In genomic region chr11:841981-842369, GRCh38 we compare ENCODE assay signal across 8 cellular contexts. TPM values are rescaled to one million over a fixed set of nuclear protein-coding genes. Genes with fewer than 3 reads are reported as not detected.
A peak's percentile ranks its signal among the peaks of the same experiment; 100 is the strongest.
DNase-seq lines count a peak whose midpoint lies in the region; ATAC-seq and TF ChIP-seq lines count a peak whose summit lies in the region.

No MANE protein-coding gene starts in this region.

- WGBS in aorta, 2 donors, result 0% methylated on average over 16 to 27 of the region's 27 CpGs

- intact Hi-C loops in breast epithelium (cut with DNase I; ENCODE audit: low total_unique reads), result no loop called here
- intact Hi-C loops in aorta (cut with DNase I), result no loop called here

- H3K27me3 ChIP-seq in HUES6 (ENCODE audit: control insufficient read depth, insufficient read depth, low read length), result peaks cover 6% of the 10 kb centered on the region; the same call in 1 of the 2 replicates
- no peaks in the 10 kb centered on the region for H3K27me3 ChIP-seq in breast epithelium
- H3K27me3 ChIP-seq in aorta (ENCODE audit: control insufficient read depth in 1 of 2, insufficient read depth in 2 of 2, low read length in 1 of 2), result peaks cover 0 to 2% of the 10 kb centered on the region in 2 donors

- H3K9me3 ChIP-seq in HUES6 (ENCODE audit: control insufficient read depth, insufficient read depth, low read depth, low read length), result no peaks in the 10 kb centered on the region
- no peaks in the 10 kb centered on the region for H3K9me3 ChIP-seq in breast epithelium
- no peaks in the 10 kb centered on the region for H3K9me3 ChIP-seq in aorta (ENCODE audit: control insufficient read depth, low read length)

- peak overlapping the region; percentile 100 for H3K9ac ChIP-seq in HUES6 (ENCODE audit: low read length)

- TF ChIP-seq POLR2A in breast epithelium (IDR thresholded peaks at IDR 0.05), result no peak

- H3K36me3 ChIP-seq in HUES6 (ENCODE audit: control insufficient read depth, insufficient read depth, low read length), result peaks cover 40% of the 10 kb centered on the region
- H3K36me3 ChIP-seq in breast epithelium, result no peaks in the 10 kb centered on the region
- peaks cover 0 to 11% of the 10 kb centered on the region in 2 donors for H3K36me3 ChIP-seq in aorta (ENCODE audit: control insufficient read depth in 1 of 2, insufficient read depth in 2 of 2, low read length in 1 of 2)

- H3K4me3 ChIP-seq in HUES6 (ENCODE audit: low read depth, low read length), result peak overlapping the region; percentile 98
- H3K4me3 ChIP-seq in breast epithelium, result peak overlapping the region; percentile 83 to 100 (median 91)
- H3K4me3 ChIP-seq in aorta (ENCODE audit: low read length in 2 of 2), result peak overlapping the region; percentile 73 to 87

- H3K27ac ChIP-seq in HUES6 (ENCODE audit: low read depth, low read length) (peak overlapping the region; percentile 100), breast epithelium (peak overlapping the region; percentile 94 to 98), aorta (ENCODE audit: low read depth in 1 of 2, low read length in 2 of 2) (peak overlapping the region in 1 of 2 donors; percentile 11)

- H3K9me3 Mint-ChIP-seq in T-helper 1 cell treated with Interleukin-12 subunit alpha and Interleukin-12 subunit beta and Interleukin-4 antibody, amounts not matched to agents 30 μg/mL and 1 μg/mL, for 36 hours, result no peaks in the 10 kb centered on the region
- no peaks in the 10 kb centered on the region for H3K9me3 Mint-ChIP-seq in memory B cell

- peak overlapping the region; percentile 85 for H3K4me3 Mint-ChIP-seq in T-helper 1 cell treated with Interleukin-12 subunit alpha and Interleukin-12 subunit beta and Interleukin-4 antibody, amounts not matched to agents 30 μg/mL and 1 μg/mL, for 36 hours
- peak overlapping the region; percentile 87 for H3K4me3 Mint-ChIP-seq in memory B cell

- H3K27ac Mint-ChIP-seq in T-helper 1 cell treated with Interleukin-12 subunit alpha and Interleukin-12 subunit beta and Interleukin-4 antibody, amounts not matched to agents 30 μg/mL and 1 μg/mL, for 36 hours, result peak overlapping the region; percentile 70
- peak overlapping the region; percentile 45 for H3K27ac Mint-ChIP-seq in memory B cell

- no peak for TF ChIP-seq CTCF in breast epithelium (IDR thresholded peaks at IDR 0.05)

- peaks cover 34% of the 10 kb centered on the region for H3K4me1 ChIP-seq in HUES6 (ENCODE audit: control insufficient read depth, insufficient read depth, low read length)
- peaks cover 15 to 24% of the 10 kb centered on the region in 2 donors for H3K4me1 ChIP-seq in breast epithelium
- H3K4me1 ChIP-seq in aorta (ENCODE audit: control insufficient read depth in 1 of 2, insufficient read depth in 2 of 2, low read length in 2 of 2), result no peaks in the 10 kb centered on the region

- DNase-seq in T-helper 1 cell (no peak), breast epithelium (ENCODE audit: low spot score in 2 of 2) (no peak), memory B cell (ENCODE audit: low spot score in 2 of 2) (no peak), aorta (no peak), C1 segment of cervical spinal cord (lab: John Stamatoyannopoulos, UW) (no peak)

- peaks cover 2% of the 10 kb centered on the region for H3K36me3 Mint-ChIP-seq in T-helper 1 cell treated with Interleukin-12 subunit alpha and Interleukin-12 subunit beta and Interleukin-4 antibody, amounts not matched to agents 30 μg/mL and 1 μg/mL, for 36 hours (ENCODE audit: low read depth)
- peaks cover 2% of the 10 kb centered on the region for H3K36me3 Mint-ChIP-seq in memory B cell

- H3K27me3 Mint-ChIP-seq in T-helper 1 cell treated with Interleukin-12 subunit alpha and Interleukin-12 subunit beta and Interleukin-4 antibody, amounts not matched to agents 30 μg/mL and 1 μg/mL, for 36 hours (ENCODE audit: low read depth), result no peaks in the 10 kb centered on the region
- peaks cover 6% of the 10 kb centered on the region for H3K27me3 Mint-ChIP-seq in memory B cell

- ATAC-seq in memory B cell (ENCODE audit: low read depth) (peak; percentile 49), aorta (ENCODE audit: low FRiP score) (no peak), HG03378 (IDR thresholded peaks at IDR 0.05; ENCODE audit: unreplicated experiment) (no peak)

- H3K4me1 Mint-ChIP-seq in T-helper 1 cell treated with Interleukin-12 subunit alpha and Interleukin-12 subunit beta and Interleukin-4 antibody, amounts not matched to agents 30 μg/mL and 1 μg/mL, for 36 hours (ENCODE audit: low read depth), result peaks cover 18% of the 10 kb centered on the region
- peaks cover 15% of the 10 kb centered on the region for H3K4me1 Mint-ChIP-seq in memory B cell

RNA-seq across cellular contexts. Expression of gene POLR2L, which starts 0.4 kb away (rescaled TPM):
- total RNA-seq in breast epithelium (100 to 1,000 TPM in 1 of 3 donors, 10 to 100 TPM in 2; 51.8 to 126 (median 96.7) TPM), aorta (10 to 100 TPM; 57.5 to 69.2 TPM)
- 100 to 1,000 TPM; 140 to 152 TPM for polyA plus RNA-seq in aorta

RNA-seq across cellular contexts. Expression of gene TSPAN4, which starts 0.7 kb away (rescaled TPM):
- total RNA-seq in breast epithelium (100 to 1,000 TPM in 2 of 3 donors, 10 to 100 TPM in 1; 72.4 to 217 (median 107) TPM), aorta (10 to 100 TPM; 42.9 to 95.1 TPM)
- 10 to 100 TPM; 28.4 to 79.1 TPM for polyA plus RNA-seq in aorta

RNA-seq across cellular contexts. Expression of gene CD151, which starts 9.2 kb away (rescaled TPM):
- 100 to 1,000 TPM; 209 to 847 (median 343) TPM for total RNA-seq in breast epithelium
- total RNA-seq in aorta, result 100 to 1,000 TPM; 620 to 681 TPM
- 1,000 to 10,000 TPM in 1 of 2 donors, 100 to 1,000 TPM in 1; 860 to 1,186 TPM for polyA plus RNA-seq in aorta

RNA-seq across cellular contexts. Expression of gene CRACR2B, which starts 14.3 kb away (rescaled TPM):
- total RNA-seq in breast epithelium (100 to 1,000 TPM in 1 of 3 donors, 10 to 100 TPM in 2; 14.7 to 152 (median 86.2) TPM), aorta (10 to 100 TPM in 1 of 2 donors, 1 to 10 TPM in 1; 2.2 to 10.0 TPM)
- 10 to 100 TPM in 1 of 2 donors, 1 to 10 TPM in 1; 4.8 to 10.5 TPM for polyA plus RNA-seq in aorta

RNA-seq across cellular contexts. Expression of gene PNPLA2, which starts 23.3 kb away (rescaled TPM):
- 100 to 1,000 TPM; 103 to 266 (median 109) TPM for total RNA-seq in breast epithelium
- total RNA-seq in aorta, result 100 to 1,000 TPM; 116 to 121 TPM
- 100 to 1,000 TPM in 1 of 2 donors, 10 to 100 TPM in 1; 33.7 to 240 TPM for polyA plus RNA-seq in aorta
